Comparison of ENCODE assay signal across 19 cellular contexts in genomic region chr5:141674747-141675146, GRCh38. TPM values are rescaled to one million over a fixed set of nuclear protein-coding genes. Genes with fewer than 3 reads are reported as not detected.
DNase-seq lines count a peak whose midpoint lies in the region; ATAC-seq, FAIRE-seq and TF ChIP-seq lines count a peak whose summit lies in the region.
"Had no signal": no experiment of that assay in that cellular context is flagged by ENCODE, and none has a peak within 500 bp of the region (broad histone marks: within the 10 kb centered on the region; RNA-seq: fewer than 3 reads in every experiment).

No MANE protein-coding gene starts in this region.

- H3K36me3 ChIP-seq in left ventricle myocardium inferior (peaks cover 39% of the 10 kb centered on the region), H1 (ENCODE audit: control insufficient read depth in 2 of 4, insufficient read depth in 4 of 4, low read length in 3 of 4) (peaks cover 4 to 19% (median 15%) of the 10 kb centered on the region in 4 experiments; a peak in 7 of 8 replicates)
- H3K36me3 ChIP-seq: SJCRH30 had no signal

- intact Hi-C loops in left ventricle myocardium inferior (cut with micrococcal nuclease) (no loop called here), cardiac septum (cut with DNase I) (no loop called here)

- DNase-seq in left ventricle myocardium inferior, result no peak
- no peak for DNase-seq in cardiac septum (ENCODE audit: low spot score)
- peak in 1 of 2 experiments; percentile 77 for DNase-seq in H1 (ENCODE audit: low read depth in 1 of 2, low spot score in 2 of 2)
- DNase-seq in iPS-NIHi7 (ENCODE audit: extremely low spot score), result peak; percentile 70
- no peak for DNase-seq in activated effector memory CD4-positive, alpha-beta T cell treated with Interleukin-2 at 50 U/mL for 16 hours
- DNase-seq in epidermal melanocyte (ENCODE audit: insufficient read length, low spot score), result no peak
- no peak for DNase-seq in stimulated activated naive CD4-positive, alpha-beta T cell treated with Interleukin-2 at 50 U/mL for 16 hours (lab: John Stamatoyannopoulos, UW)
- DNase-seq: DMS79 treated with DMSO at 0.1 percent for 48 hours, NCI-H1417, NCI-H187, NCI-H2107, NCI-H2227 treated with DMSO at 0.1 percent for 48 hours, NCI-H524, NCI-H82, PC-9, SJCRH30 had no signal

- peak overlapping the region; percentile 93; the same call in 1 of the 2 replicates for H2BK5ac ChIP-seq in H1 (ENCODE audit: low read depth, low read length)

- H3K23me2 ChIP-seq in H1 (ENCODE audit: low read depth, low read length), result peaks cover 1% of the 10 kb centered on the region; the same call in 1 of the 2 replicates

- 0 out of 2 replicates have a peak overlapping the region, but pooled peaks have one; percentile 46 for H2BK15ac ChIP-seq in H1 (ENCODE audit: low read length)

- FAIRE-seq in H1 (lab: Jason Lieb, UNC), result peak; percentile 99

- H3K4me1 ChIP-seq in left ventricle myocardium inferior (peaks cover 42% of the 10 kb centered on the region), H1 (replicated peaks in 1 of 4; ENCODE audit: control insufficient read depth in 3 of 4, insufficient read depth in 4 of 4, low read length in 3 of 4) (peaks cover 2 to 14% (median 8%) of the 10 kb centered on the region in 4 experiments; a peak in 6 of 7 replicates)
- H3K4me1 ChIP-seq: SJCRH30 had no signal

- TF ChIP-seq POLR2A in H1 (IDR thresholded peaks at IDR 0.05; ENCODE audit: control extremely low read depth in 1 of 2, low read depth in 2 of 2, low read length in 2 of 2), result peak in 1 of 2 experiments; percentile 29; a peak in 2 of 3 replicates

- no peaks in the 10 kb centered on the region for H3K9me3 ChIP-seq in left ventricle myocardium inferior (replicated peaks)
- no peaks in the 10 kb centered on the region for H3K9me3 ChIP-seq in H1 (ENCODE audit: insufficient read depth in 2 of 2, low read depth in 1 of 2, low read length in 1 of 2)
- H3K9me3 ChIP-seq: SJCRH30 had no signal

- TF ChIP-seq RAD21 in H1 (IDR thresholded peaks at IDR 0.05 in 1 of 2, conservative IDR thresholded peaks at IDR 0.05 in 1 of 2; ENCODE audit: low read depth in 2 of 2, low read length in 2 of 2), result no peak

- H3K56ac ChIP-seq in H1 (replicated peaks; ENCODE audit: insufficient read length, low read depth, low read length), result no peak overlapping the region

- CTCF ChIA-PET in H1 (lab: Charles Lee; ENCODE audit: partially characterized antibody), result interaction anchor here (7.3 to 11.0 kb wide), 2 partner anchors 7 to 19 kb away, joined by 59 to 137 read pairs; no protein-coding TSS in a partner anchor

- peak overlapping the region; percentile 39 for H4K5ac ChIP-seq in H1 (ENCODE audit: insufficient read length, low read depth, low read length)

- peak overlapping the region; percentile 57 for H3K4ac ChIP-seq in H1 (replicated peaks; ENCODE audit: insufficient read length, low read depth, low read length)

- no peak for ATAC-seq in HG03139 (IDR thresholded peaks at IDR 0.05; ENCODE audit: unreplicated experiment)

- peak overlapping the region; percentile 37 to 39; a peak in 3 of 4 replicates for H3K4me2 ChIP-seq in H1 (ENCODE audit: insufficient read depth in 1 of 2, low read depth in 2 of 2, low read length in 2 of 2)
- H3K4me2 ChIP-seq: PC-9 had no signal

- no peak overlapping the region for H3K23ac ChIP-seq in H1 (ENCODE audit: insufficient read length)

- peak overlapping the region; percentile 88 for H2BK120ac ChIP-seq in H1 (replicated peaks; ENCODE audit: low read depth, low read length)

- 28% methylated on average over 5 of the region's 5 CpGs; no CpG with 5 or more reads in 1 of the 2 experiments for WGBS in H1 (ENCODE audit: extremely low coverage in 1 of 2, insufficient coverage in 1 of 2, insufficient read length in 1 of 2, insufficient replicate concordance in 2 of 2, low coverage in 1 of 2, low lambda C conversion rate in 2 of 2, missing lambda C conversion rate in 1 of 2), 2 experiments

- H3K27ac ChIP-seq in left ventricle myocardium inferior (replicated peaks), result peak overlapping the region; percentile 8
- no peak overlapping the region for H3K27ac ChIP-seq in H1 (ENCODE audit: low read depth, low read length)
- H3K27ac ChIP-seq: 22Rv1, PC-9, SJCRH30 had no signal

- peak overlapping the region; percentile 85 for H4K91ac ChIP-seq in H1 (replicated peaks; ENCODE audit: insufficient read length, low read length)

- H3K18ac ChIP-seq in H1 (ENCODE audit: extremely low read depth, low read length), result peak overlapping the region; percentile 88

- no peak overlapping the region; a peak in 1 of 7 replicates for H3K9ac ChIP-seq in H1 (replicated peaks in 1 of 4; ENCODE audit: extremely low read depth in 1 of 4, low read depth in 3 of 4, low read length in 3 of 4)

- H2BK20ac ChIP-seq in H1 (ENCODE audit: low read length), result peak overlapping the region; percentile 72; the same call in 1 of the 2 replicates

- H2BK12ac ChIP-seq in H1 (ENCODE audit: low read depth, low read length), result peak overlapping the region; percentile 77; the same call in 1 of the 2 replicates

- H3K4me3 ChIP-seq in left ventricle myocardium inferior (no peak overlapping the region), H1 (ENCODE audit: extremely low read depth in 1 of 4, insufficient read depth in 2 of 4, low read depth in 3 of 4, low read length in 4 of 4) (peak overlapping the region in 1 of 4 experiments; percentile 5; a peak in 3 of 8 replicates)
- H3K4me3 ChIP-seq: PC-9, SJCRH30 had no signal

- no peak for TF ChIP-seq CTCF in left ventricle myocardium inferior (IDR thresholded peaks at IDR 0.05; ENCODE audit: borderline replicate concordance)
- no peak for TF ChIP-seq CTCF in H1 (IDR thresholded peaks at IDR 0.05; ENCODE audit: control extremely low read depth in 1 of 3, insufficient read depth in 1 of 3, low read depth in 1 of 3, low read length in 3 of 3)

- H3K14ac ChIP-seq in H1 (ENCODE audit: insufficient read length), result no peak overlapping the region

- H3K79me1 ChIP-seq in H1 (ENCODE audit: low read depth, low read length), result no peaks in the 10 kb centered on the region

- peaks cover 0 to 6% of the 10 kb centered on the region in 2 experiments for H4K20me1 ChIP-seq in H1 (replicated peaks in 1 of 2; ENCODE audit: control insufficient read depth in 1 of 2, insufficient read depth in 2 of 2, low read length in 2 of 2)

- TF ChIP-seq EP300 in H1 (IDR thresholded peaks at IDR 0.05; ENCODE audit: borderline replicate concordance in 1 of 2, low read depth in 2 of 2, low read length in 2 of 2), result peak in 1 of 2 experiments; percentile 68; a peak in 1 of 3 replicates

- H3K27me3 ChIP-seq in left ventricle myocardium inferior (ENCODE audit: low read depth) (no peaks in the 10 kb centered on the region), H1 (replicated peaks in 1 of 4; ENCODE audit: control insufficient read depth in 3 of 4, extremely low read depth in 1 of 4, insufficient read depth in 3 of 4, low read length in 3 of 4) (no peaks in the 10 kb centered on the region)
- H3K27me3 ChIP-seq: SJCRH30 had no signal

- H3K79me2 ChIP-seq in H1 (ENCODE audit: control insufficient read depth in 1 of 2, insufficient read depth in 2 of 2, low read length in 2 of 2), result peaks cover 0 to 4% of the 10 kb centered on the region in 2 experiments; a peak in 1 of 4 replicates

- H2AFZ ChIP-seq in H1 (ENCODE audit: low read length), result no peak overlapping the region
- H2AFZ ChIP-seq: PC-9 had no signal

- H2AK5ac ChIP-seq in H1 (ENCODE audit: low read depth, low read length), result peak overlapping the region; percentile 85; the same call in 1 of the 2 replicates

- POLR2A ChIA-PET in H1 (lab: Charles Lee; ENCODE audit: partially characterized antibody), result interaction anchor here (0.7 to 1.2 kb wide), 2 partner anchors 37 to 137 kb away, joined by 3 to 4 read pairs; no protein-coding TSS in a partner anchor

- H4K8ac ChIP-seq in H1 (ENCODE audit: extremely low read depth, insufficient read depth, low read length), result no peak overlapping the region

RNA-seq across cellular contexts. Expression of gene ARAP3, which starts 7.3 kb away (rescaled TPM):
- total RNA-seq in left ventricle myocardium inferior (15.2 TPM), cardiac septum (22.9 TPM)
- 45.7 and 48.6 TPM in 2 replicates for total RNA-seq in H1 (2021; fragmentation: NEBNext Ultra II Directional; extraction: Animal tissue kit (Norgen Biotek cat#: 25700))
- polyA plus RNA-seq in H1 (2011; rRNA removed), result 14.4 and 19.7 TPM in 2 replicates
- 15.0 TPM for polyA plus RNA-seq in H1 (2011; cell fraction: cytosol; rRNA removed)
- 74.7 TPM for polyA plus RNA-seq in H1 (2011; cell fraction: nucleus; rRNA removed)
- 34.7 to 39.3 TPM (median 37.2 TPM) in 4 replicates for polyA plus RNA-seq in H1 (2012, experiment 1 of 2)
- polyA plus RNA-seq in H1 (2012, experiment 2 of 2), result 33.8 TPM
- polyA plus RNA-seq in H1 (2013, experiment 1 of 2), result 27.3 TPM
- polyA plus RNA-seq in H1 (2013, experiment 2 of 2), result 25.0 TPM
- 20.9 and 22.2 TPM in 2 replicates for polyA minus RNA-seq in H1 (2011; rRNA and poly(A)+ RNA removed)
- polyA minus RNA-seq in H1 (2011; cell fraction: cytosol; rRNA and poly(A)+ RNA removed), result 20.5 TPM
- 27.6 TPM for polyA minus RNA-seq in H1 (2011; cell fraction: nucleus; rRNA and poly(A)+ RNA removed)
- total RNA-seq: G401 had no signal

RNA-seq across cellular contexts. Expression of gene FCHSD1, which starts 23.5 kb away (rescaled TPM):
- 4.7 TPM for total RNA-seq in left ventricle myocardium inferior
- total RNA-seq in cardiac septum, result 4.1 TPM
- total RNA-seq in H1 (2021; fragmentation: NEBNext Ultra II Directional; extraction: Animal tissue kit (Norgen Biotek cat#: 25700)), result 30.1 and 32.2 TPM in 2 replicates
- 22.0 and 36.8 TPM in 2 replicates for polyA plus RNA-seq in H1 (2011; rRNA removed)
- polyA plus RNA-seq in H1 (2011; cell fraction: cytosol; rRNA removed), result 51.4 TPM
- polyA plus RNA-seq in H1 (2011; cell fraction: nucleus; rRNA removed), result 345 TPM
- 26.3 to 30.1 TPM (median 27.0 TPM) in 4 replicates for polyA plus RNA-seq in H1 (2012, experiment 1 of 2)
- 13.2 TPM for polyA plus RNA-seq in H1 (2012, experiment 2 of 2)
- polyA plus RNA-seq in H1 (2013, experiment 1 of 2), result 22.6 TPM
- 19.8 TPM for polyA plus RNA-seq in H1 (2013, experiment 2 of 2)
- polyA minus RNA-seq in H1 (2011; rRNA and poly(A)+ RNA removed), result 16.2 and 17.4 TPM in 2 replicates
- polyA minus RNA-seq in H1 (2011; cell fraction: cytosol; rRNA and poly(A)+ RNA removed), result 15.9 TPM
- 56.3 TPM for polyA minus RNA-seq in H1 (2011; cell fraction: nucleus; rRNA and poly(A)+ RNA removed)

RNA-seq across cellular contexts. Expression of gene RELL2, which starts 38.0 kb away (rescaled TPM):
- total RNA-seq in left ventricle myocardium inferior (1.0 TPM), cardiac septum (0.70 TPM)
- total RNA-seq in H1 (2021; fragmentation: NEBNext Ultra II Directional; extraction: Animal tissue kit (Norgen Biotek cat#: 25700)), result 18.6 and 19.2 TPM in 2 replicates
- 23.7 and 33.1 TPM in 2 replicates for polyA plus RNA-seq in H1 (2011; rRNA removed)
- polyA plus RNA-seq in H1 (2011; cell fraction: cytosol; rRNA removed), result 31.2 TPM
- 117 TPM for polyA plus RNA-seq in H1 (2011; cell fraction: nucleus; rRNA removed)
- 12.5 to 21.6 TPM (median 17.8 TPM) in 4 replicates for polyA plus RNA-seq in H1 (2012, experiment 1 of 2)
- 17.0 TPM for polyA plus RNA-seq in H1 (2012, experiment 2 of 2)
- 19.0 TPM for polyA plus RNA-seq in H1 (2013, experiment 1 of 2)
- 17.6 TPM for polyA plus RNA-seq in H1 (2013, experiment 2 of 2)
- polyA minus RNA-seq in H1 (2011; rRNA and poly(A)+ RNA removed), result 11.9 and 13.3 TPM in 2 replicates
- polyA minus RNA-seq in H1 (2011; cell fraction: cytosol; rRNA and poly(A)+ RNA removed), result 7.9 TPM
- polyA minus RNA-seq in H1 (2011; cell fraction: nucleus; rRNA and poly(A)+ RNA removed), result 18.7 TPM

RNA-seq across cellular contexts. Expression of gene HDAC3, which starts 38.1 kb away (rescaled TPM):
- total RNA-seq in left ventricle myocardium inferior (27.4 TPM), cardiac septum (34.1 TPM)
- 98.5 and 99.0 TPM in 2 replicates for total RNA-seq in H1 (2021; fragmentation: NEBNext Ultra II Directional; extraction: Animal tissue kit (Norgen Biotek cat#: 25700))
- polyA plus RNA-seq in H1 (2011; rRNA removed), result 120 and 124 TPM in 2 replicates
- 136 TPM for polyA plus RNA-seq in H1 (2011; cell fraction: cytosol; rRNA removed)
- 146 TPM for polyA plus RNA-seq in H1 (2011; cell fraction: nucleus; rRNA removed)
- polyA plus RNA-seq in H1 (2012, experiment 1 of 2), result 97.2 to 108 TPM (median 102 TPM) in 4 replicates
- polyA plus RNA-seq in H1 (2012, experiment 2 of 2), result 126 TPM
- polyA plus RNA-seq in H1 (2013, experiment 1 of 2), result 75.7 TPM
- polyA plus RNA-seq in H1 (2013, experiment 2 of 2), result 75.1 TPM
- polyA minus RNA-seq in H1 (2011; rRNA and poly(A)+ RNA removed), result 143 and 172 TPM in 2 replicates
- polyA minus RNA-seq in H1 (2011; cell fraction: cytosol; rRNA and poly(A)+ RNA removed), result 76.8 TPM
- polyA minus RNA-seq in H1 (2011; cell fraction: nucleus; rRNA and poly(A)+ RNA removed), result 65.7 TPM

RNA-seq across cellular contexts. Expression of gene DIAPH1, which starts 55.9 kb away (rescaled TPM):
- total RNA-seq in left ventricle myocardium inferior, result 53.1 TPM
- total RNA-seq in cardiac septum, result 77.7 TPM
- total RNA-seq in H1 (2021; fragmentation: NEBNext Ultra II Directional; extraction: Animal tissue kit (Norgen Biotek cat#: 25700)), result 107 and 114 TPM in 2 replicates
- polyA plus RNA-seq in H1 (2011; rRNA removed), result 61.2 and 70.9 TPM in 2 replicates
- polyA plus RNA-seq in H1 (2011; cell fraction: cytosol; rRNA removed), result 48.9 TPM
- 141 TPM for polyA plus RNA-seq in H1 (2011; cell fraction: nucleus; rRNA removed)
- 75.5 to 89.0 TPM (median 87.1 TPM) in 4 replicates for polyA plus RNA-seq in H1 (2012, experiment 1 of 2)
- polyA plus RNA-seq in H1 (2012, experiment 2 of 2), result 29.3 TPM
- polyA plus RNA-seq in H1 (2013, experiment 1 of 2), result 88.0 TPM
- polyA plus RNA-seq in H1 (2013, experiment 2 of 2), result 97.4 TPM
- 87.4 and 92.8 TPM in 2 replicates for polyA minus RNA-seq in H1 (2011; rRNA and poly(A)+ RNA removed)
- polyA minus RNA-seq in H1 (2011; cell fraction: cytosol; rRNA and poly(A)+ RNA removed), result 48.5 TPM
- polyA minus RNA-seq in H1 (2011; cell fraction: nucleus; rRNA and poly(A)+ RNA removed), result 88.3 TPM
